8 cellular contexts compared by ENCODE assay signal in genomic region chr6:114342826-114343781, GRCh38. TPM values are rescaled to one million over a fixed set of nuclear protein-coding genes. Genes with fewer than 3 reads are reported as not detected.
DNase-seq lines count a peak whose midpoint lies in the region; ATAC-seq, FAIRE-seq and TF ChIP-seq lines count a peak whose summit lies in the region.

Gene HS3ST5, minus strand, starts transcription at chr6:114343023. Its CDS starts 280,178 bp downstream, at chr6:114062845.

- no peak for TF ChIP-seq POLR2A in GM12891 (IDR thresholded peaks at IDR 0.05; ENCODE audit: low read depth, low read length)

- no peak within 1 kb of the TSS for H3K27ac Mint-ChIP-seq in T-helper 2 cell treated with Interferon-gamma antibody and Interleukin-4, amounts not matched to agents 5 μg/mL and 100 μg/mL, for 36 hours

- ATAC-seq in GM21576 (IDR thresholded peaks at IDR 0.05; ENCODE audit: unreplicated experiment), result no peak

- peak within 1 kb of the TSS; percentile 24 for H3K4me3 Mint-ChIP-seq in T-helper 2 cell treated with Interferon-gamma antibody and Interleukin-4, amounts not matched to agents 5 μg/mL and 100 μg/mL, for 36 hours

- no peaks in the 10 kb centered on the region for H3K36me3 Mint-ChIP-seq in T-helper 2 cell treated with Interferon-gamma antibody and Interleukin-4, amounts not matched to agents 5 μg/mL and 100 μg/mL, for 36 hours (ENCODE audit: low read depth)

- no peak for FAIRE-seq in GM12891 (lab: Jason Lieb, UNC)

- H3K27me3 Mint-ChIP-seq in T-helper 2 cell treated with Interferon-gamma antibody and Interleukin-4, amounts not matched to agents 5 μg/mL and 100 μg/mL, for 36 hours (ENCODE audit: low read depth), result peaks cover 40% of the 10 kb centered on the region

- H3K9ac ChIP-seq in HUES6 (ENCODE audit: low read length) (peak within 1 kb of the TSS; percentile 80), Karpas-422 (ENCODE audit: low read length) (no peak within 1 kb of the TSS)

- no peaks in the 10 kb centered on the region for H3K79me2 ChIP-seq in Karpas-422 (ENCODE audit: low read length)

- H3K27ac ChIP-seq in HUES6 (ENCODE audit: low read depth, low read length), result no peak within 1 kb of the TSS; the same call in 1 of the 2 replicates
- H3K27ac ChIP-seq in Karpas-422 (ENCODE audit: low read length), result no peak within 1 kb of the TSS

- H2AFZ ChIP-seq in Karpas-422 (ENCODE audit: low read length), result no peak within 1 kb of the TSS

- no peaks in the 10 kb centered on the region for H3K9me2 ChIP-seq in Karpas-422 (replicated peaks; ENCODE audit: insufficient read depth, low read length)

- H4K20me1 ChIP-seq in Karpas-422 (ENCODE audit: insufficient read depth, low read depth, low read length), result no peaks in the 10 kb centered on the region

- H3K9me3 ChIP-seq in HUES6 (ENCODE audit: control insufficient read depth, insufficient read depth, low read depth, low read length) (no peaks in the 10 kb centered on the region), Karpas-422 (ENCODE audit: low read length) (no peaks in the 10 kb centered on the region)

- peak within 1 kb of the TSS; percentile 31 for H3K4me3 ChIP-seq in GM06990 (replicated peaks; ENCODE audit: low read depth, low read length)
- H3K4me3 ChIP-seq in HUES6 (ENCODE audit: low read depth, low read length), result peak within 1 kb of the TSS; percentile 88
- H3K4me3 ChIP-seq in fibroblast of mammary gland (ENCODE audit: control insufficient read depth, low read depth, low read length), result peak within 1 kb of the TSS; percentile 7
- no peak within 1 kb of the TSS for H3K4me3 ChIP-seq in Karpas-422 (ENCODE audit: low read length)

- H3K36me3 ChIP-seq in GM06990 (ENCODE audit: control insufficient read depth, insufficient read depth, low read length), result no peaks in the 10 kb centered on the region
- no peaks in the 10 kb centered on the region for H3K36me3 ChIP-seq in HUES6 (ENCODE audit: control insufficient read depth, insufficient read depth, low read length)
- no peaks in the 10 kb centered on the region for H3K36me3 ChIP-seq in Karpas-422 (ENCODE audit: insufficient read depth, low read length)

- TF ChIP-seq CTCF in GM06990 (IDR thresholded peaks at IDR 0.05; ENCODE audit: insufficient read depth, low read length, poor library complexity, severe bottlenecking) (peak; percentile 37), fibroblast of mammary gland (conservative IDR thresholded peaks at IDR 0.05; ENCODE audit: control insufficient read depth, insufficient read depth, low read depth, low read length) (peak; percentile 27)

- H3K27me3 ChIP-seq in GM06990 (replicated peaks; ENCODE audit: control insufficient read depth, insufficient read depth, low read length) (peaks cover 4% of the 10 kb centered on the region), HUES6 (ENCODE audit: control insufficient read depth, insufficient read depth, low read length) (peaks cover 10% of the 10 kb centered on the region; the same call in 1 of the 2 replicates), Karpas-422 (ENCODE audit: low read length) (no peaks in the 10 kb centered on the region)

- no peak within 1 kb of the TSS for H3K4me2 ChIP-seq in Karpas-422 (ENCODE audit: low read depth, low read length, poor library complexity, severe bottlenecking)

- no peaks in the 10 kb centered on the region for H3K4me1 Mint-ChIP-seq in T-helper 2 cell treated with Interferon-gamma antibody and Interleukin-4, amounts not matched to agents 5 μg/mL and 100 μg/mL, for 36 hours (ENCODE audit: low read depth)

- H3K9me3 Mint-ChIP-seq in T-helper 2 cell treated with Interferon-gamma antibody and Interleukin-4, amounts not matched to agents 5 μg/mL and 100 μg/mL, for 36 hours, result no peaks in the 10 kb centered on the region

- H3K4me1 ChIP-seq in HUES6 (ENCODE audit: control insufficient read depth, insufficient read depth, low read length) (peaks cover 27% of the 10 kb centered on the region), Karpas-422 (ENCODE audit: low read length) (no peaks in the 10 kb centered on the region)

- DNase-seq in GM06990 (ENCODE audit: extremely low read depth, insufficient read length), result peak; percentile 43
- no peak for DNase-seq in T-helper 2 cell treated with Interferon-gamma antibody and Interleukin-4, amounts not matched to agents 5 μg/mL and 100 μg/mL, for 36 hours (ENCODE audit: low spot score)
- peak; percentile 12 for DNase-seq in fibroblast of mammary gland (ENCODE audit: low read depth)
- peak; percentile 76 for DNase-seq in myocyte (ENCODE audit: low read depth)
- DNase-seq in Karpas-422, result no peak
- DNase-seq in GM12891 (ENCODE audit: insufficient read length, low spot score), result no peak

TF ChIP-seq in GM12891, 5 proteins besides CTCF, POLR2A, EP300 and RAD21:
- TF ChIP-seq POLR2AphosphoS5 (IDR thresholded peaks at IDR 0.05; ENCODE audit: low read depth, low read length) (no peak), SPI1 (IDR thresholded peaks at IDR 0.05; ENCODE audit: low read depth, low read length) (no peak), POU2F2 (IDR thresholded peaks at IDR 0.05; ENCODE audit: low read depth, low read length) (no peak), PAX5 (IDR thresholded peaks at IDR 0.05; ENCODE audit: insufficient read depth, low read length, severe bottlenecking) (no peak), TAF1 (IDR thresholded peaks at IDR 0.05; ENCODE audit: low read depth, low read length) (no peak)

RNA-seq across cellular contexts. Expression of gene HS3ST5, which starts in this region (rescaled TPM):
- 0.36 and 0.62 TPM in 2 replicates for total RNA-seq in myocyte
- 0.97 TPM for polyA plus RNA-seq in myocyte (2012)
- total RNA-seq in Karpas-422 (2014; rRNA removed; shearing (Covaris generic); ENCODE audit: low replicate concordance), result not detected in 2 replicates
- polyA plus RNA-seq in GM12891 (2012; ENCODE audit: low read depth, missing spikeins), result not detected

Comparison
In these comparisons a context has a peak if more than half of its experiments do, and no peak if none do; other contexts are left out.
1. Peak in DNase-seq in myocyte; RNA of the gene not detected or under 1 TPM.
2. DNase-seq: peak in GM06990 (single experiment) and fibroblast of mammary gland (single experiment); none in T-helper 2 cell treated with Interferon-gamma antibody and Interleukin-4, amounts not matched to agents 5 μg/mL and 100 μg/mL, for 36 hours (single experiment), Karpas-422 (single experiment) and GM12891 (single experiment).